9 cellular contexts compared by ENCODE assay signal in the genomic region with DNA sequence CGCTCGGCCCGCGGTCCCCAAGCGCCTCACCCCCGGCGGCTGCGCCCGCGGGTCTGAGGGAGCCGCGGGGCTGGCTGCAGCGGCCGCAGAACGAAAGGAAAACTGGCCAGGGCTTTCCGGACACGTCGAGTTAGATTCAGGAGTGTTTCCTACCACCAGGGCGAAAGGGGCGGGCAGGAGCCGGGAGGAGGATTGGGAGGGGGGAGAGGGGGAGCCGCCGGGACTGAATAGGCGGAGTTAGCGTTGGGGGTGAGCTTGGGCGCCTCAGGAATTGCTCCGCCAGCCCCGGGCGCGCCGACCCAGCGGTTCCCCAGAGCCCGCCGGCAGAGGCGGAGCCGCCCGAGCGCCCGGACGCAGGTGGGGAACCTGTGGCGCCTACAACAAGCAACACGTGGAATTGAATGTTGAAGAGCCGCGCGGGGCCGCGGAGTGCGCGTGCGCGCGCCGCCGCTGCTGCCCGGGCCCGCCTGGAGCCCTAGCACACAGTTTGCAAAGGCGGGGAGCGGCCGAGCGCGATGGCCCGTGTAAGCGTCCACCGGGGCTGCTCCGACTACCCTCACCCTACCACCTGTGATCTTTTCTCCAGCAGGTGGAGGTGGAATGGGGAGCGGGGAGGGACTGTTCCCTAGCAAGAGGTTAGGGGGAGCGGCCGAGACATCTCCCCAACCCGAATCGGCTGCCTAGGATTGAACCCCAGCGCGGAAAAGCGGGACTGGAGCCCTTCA.
DNase-seq lines count a peak whose midpoint lies in the region; TF ChIP-seq lines count a peak whose summit lies in the region.
"Had no signal": no experiment of that assay in that cellular context is flagged by ENCODE, and none has a peak within 500 bp of the region (broad histone marks: within the 10 kb centered on the region; RNA-seq: fewer than 3 reads in every experiment).

A gene (minus strand): TSS at position 104 of the 725 bp plus-strand sequence. CDS start 123 bp downstream, outside the sequence.

- peak within 1 kb of the TSS; percentile 38 for H3K4me3 ChIP-seq in HFF-Myc (replicated peaks; ENCODE audit: low read depth, low read length)

- peak within 1 kb of the TSS; percentile 53 for H3K4me3 Mint-ChIP-seq in T-helper 1 cell treated with Interleukin-12 subunit alpha and Interleukin-12 subunit beta and Interleukin-4 antibody, amounts not matched to agents 30 μg/mL and 1 μg/mL, for 36 hours

- H3K27me3 Mint-ChIP-seq in T-helper 1 cell treated with Interleukin-12 subunit alpha and Interleukin-12 subunit beta and Interleukin-4 antibody, amounts not matched to agents 30 μg/mL and 1 μg/mL, for 36 hours (ENCODE audit: low read depth), result peaks cover 63% of the 10 kb centered on the region

- H3K9me3 Mint-ChIP-seq in T-helper 1 cell treated with Interleukin-12 subunit alpha and Interleukin-12 subunit beta and Interleukin-4 antibody, amounts not matched to agents 30 μg/mL and 1 μg/mL, for 36 hours, result no peaks in the 10 kb centered on the region

- no peaks in the 10 kb centered on the region for H3K36me3 Mint-ChIP-seq in T-helper 1 cell treated with Interleukin-12 subunit alpha and Interleukin-12 subunit beta and Interleukin-4 antibody, amounts not matched to agents 30 μg/mL and 1 μg/mL, for 36 hours (ENCODE audit: low read depth)

- peak; percentile 42 for DNase-seq in activated CD4-positive, alpha-beta T cell treated with anti-CD3 and anti-CD28 coated beads for 48 hours
- DNase-seq in activated CD4-positive, alpha-beta T cell treated with anti-CD3 and anti-CD28 coated beads for 1 hour, result no peak
- DNase-seq in HFF-Myc (ENCODE audit: extremely low read depth, low read depth) (no peak), NCI-H1092 (lab: John Stamatoyannopoulos, UW) (peak; percentile 85), epidermal melanocyte (ENCODE audit: insufficient read length, low spot score) (peak; percentile 89), medulla oblongata (ENCODE audit: extremely low spot score) (peak; percentile 77), superior temporal gyrus (ENCODE audit: extremely low spot score) (peak; percentile 59)
- DNase-seq: DND-41 had no signal

- peaks cover 4% of the 10 kb centered on the region for H3K4me1 Mint-ChIP-seq in T-helper 1 cell treated with Interleukin-12 subunit alpha and Interleukin-12 subunit beta and Interleukin-4 antibody, amounts not matched to agents 30 μg/mL and 1 μg/mL, for 36 hours (ENCODE audit: low read depth)

- no peak for TF ChIP-seq CTCF in HFF-Myc (IDR thresholded peaks at IDR 0.05; ENCODE audit: low read depth, low read length, missing control alignments)

- no peak within 1 kb of the TSS for H3K27ac Mint-ChIP-seq in T-helper 1 cell treated with Interleukin-12 subunit alpha and Interleukin-12 subunit beta and Interleukin-4 antibody, amounts not matched to agents 30 μg/mL and 1 μg/mL, for 36 hours

Comparison
In these comparisons a context has a peak if more than half of its experiments do, and no peak if none do; other contexts are left out.
1. DNase-seq: peak in activated CD4-positive, alpha-beta T cell treated with anti-CD3 and anti-CD28 coated beads for 48 hours (single experiment), NCI-H1092 (single experiment), epidermal melanocyte (single experiment), medulla oblongata (single experiment) and superior temporal gyrus (single experiment); none in activated CD4-positive, alpha-beta T cell treated with anti-CD3 and anti-CD28 coated beads for 1 hour (single experiment) and HFF-Myc (single experiment).